Comparison of ENCODE assay signal across 8 cellular contexts in genomic region chr19:51108066-51108804, GRCh38. TPM values are rescaled to one million over a fixed set of nuclear protein-coding genes. Genes with fewer than 3 reads are reported as not detected.
A peak's percentile ranks its signal among the peaks of the same experiment; 100 is the strongest.
DNase-seq lines count a peak whose midpoint lies in the region; ATAC-seq, FAIRE-seq and TF ChIP-seq lines count a peak whose summit lies in the region.

Gene CTU1, minus strand, starts transcription at chr19:51108409. Its CDS starts 3,840 bp downstream, at chr19:51104569.

- H3K79me2 ChIP-seq in OCI-LY1 (ENCODE audit: insufficient read depth, low read length) (no peaks in the 10 kb centered on the region), endothelial cell of umbilical vein (ENCODE audit: control insufficient read depth, insufficient read depth, low read length) (peaks cover 34% of the 10 kb centered on the region)

- H3K27me3 Mint-ChIP-seq in Calu3 (ENCODE audit: unreplicated experiment), result no peaks in the 10 kb centered on the region

- no peaks in the 10 kb centered on the region for H3K9me1 ChIP-seq in endothelial cell of umbilical vein (replicated peaks; ENCODE audit: control insufficient read depth, extremely low read depth, insufficient read depth, low read length)

- H3K9me3 Mint-ChIP-seq in Calu3 (ENCODE audit: low read depth, unreplicated experiment), result no peaks in the 10 kb centered on the region

- peaks cover 10% of the 10 kb centered on the region for H3K4me1 Mint-ChIP-seq in Calu3 (ENCODE audit: low read depth, unreplicated experiment)

- H3K36me3 ChIP-seq in HUES64 (ENCODE audit: insufficient read depth, low read length) (no peaks in the 10 kb centered on the region), OCI-LY1 (ENCODE audit: insufficient read depth, low read length) (0 out of 2 replicates have a peak, but pooled peaks cover 6% of the 10 kb centered on the region), endothelial cell of umbilical vein (ENCODE audit: control insufficient read depth in 2 of 2, extremely low read depth in 1 of 2, insufficient read depth in 2 of 2, low read length in 2 of 2) (no peaks in the 10 kb centered on the region)

- peaks cover 28% of the 10 kb centered on the region for H3K36me3 Mint-ChIP-seq in Calu3 (ENCODE audit: insufficient read depth, unreplicated experiment)

- H3K27me3 ChIP-seq in HUES64 (ENCODE audit: insufficient read depth, low read length), result peaks cover 17% of the 10 kb centered on the region; the same call in 1 of the 2 replicates
- no peaks in the 10 kb centered on the region for H3K27me3 ChIP-seq in OCI-LY1 (ENCODE audit: insufficient read depth, low read length)
- H3K27me3 ChIP-seq in endothelial cell of umbilical vein (ENCODE audit: control insufficient read depth in 2 of 2, insufficient read depth in 2 of 2, low read length in 2 of 2), result peaks cover 0 to 9% of the 10 kb centered on the region in 2 experiments

- H3K4me2 ChIP-seq in OCI-LY1 (ENCODE audit: low read length) (peak within 1 kb of the TSS; percentile 90), endothelial cell of umbilical vein (ENCODE audit: insufficient read depth, low read length) (peak within 1 kb of the TSS; percentile 81)

- TF ChIP-seq CTCF in Calu3 (IDR thresholded peaks at IDR 0.05; ENCODE audit: unreplicated experiment) (no peak), OCI-LY1 (IDR thresholded peaks at IDR 0.05; ENCODE audit: low read length) (no peak), endothelial cell of umbilical vein (IDR thresholded peaks at IDR 0.05; ENCODE audit: extremely low read depth in 1 of 2, insufficient read depth in 1 of 2, low read depth in 1 of 2, low read length in 2 of 2) (no peak)

- peak; percentile 89 for TF ChIP-seq POLR2A in endothelial cell of umbilical vein (IDR thresholded peaks at IDR 0.05; ENCODE audit: low read depth, low read length)

- H3K9me3 ChIP-seq in HUES64 (ENCODE audit: insufficient read depth, low read depth, low read length), result no peaks in the 10 kb centered on the region
- H3K9me3 ChIP-seq in OCI-LY1 (ENCODE audit: low read length), result no peaks in the 10 kb centered on the region
- no peaks in the 10 kb centered on the region for H3K9me3 ChIP-seq in endothelial cell of umbilical vein (replicated peaks; ENCODE audit: control insufficient read depth, insufficient read depth, low read length)

- FAIRE-seq in endothelial cell of umbilical vein (lab: Jason Lieb, UNC), result peak; percentile 99

- H3K4me3 Mint-ChIP-seq in Calu3 (ENCODE audit: low read depth, unreplicated experiment), result peak within 1 kb of the TSS; percentile 88

- H3K27ac Mint-ChIP-seq in Calu3 (ENCODE audit: unreplicated experiment), result peak within 1 kb of the TSS; percentile 87

- peaks cover 3% of the 10 kb centered on the region; the same call in 1 of the 2 replicates for H3K4me1 ChIP-seq in HUES64 (ENCODE audit: insufficient read depth, low read length)
- peaks cover 14% of the 10 kb centered on the region for H3K4me1 ChIP-seq in OCI-LY1 (ENCODE audit: insufficient read depth, low read length, severe bottlenecking)
- H3K4me1 ChIP-seq in endothelial cell of umbilical vein (ENCODE audit: control insufficient read depth, extremely low read depth, insufficient read depth, low read length), result peaks cover 11% of the 10 kb centered on the region

- peak; percentile 95 for ATAC-seq in GM21447 (IDR thresholded peaks at IDR 0.05; ENCODE audit: unreplicated experiment)

- CTCF ChIA-PET in Calu3 (lab: Charles Lee) (no interaction called here), endothelial cell of umbilical vein (lab: Charles Lee) (interaction anchor here (0.9 to 1.4 kb wide), 2 partner anchors 12 to 87 kb away, joined by 4 to 5 read pairs; no protein-coding TSS in a partner anchor)

- no peaks in the 10 kb centered on the region for H3F3A ChIP-seq in OCI-LY1 (ENCODE audit: insufficient read depth, low read length)

- no peaks in the 10 kb centered on the region for H3K9me2 ChIP-seq in OCI-LY1 (ENCODE audit: low read depth, low read length)

- intact Hi-C loops in Calu3 (cut with micrococcal nuclease; ENCODE audit: unreplicated experiment), result no loop called here
- intact Hi-C loops in endothelial cell of umbilical vein (cut with micrococcal nuclease), result loop anchor here (1.0 to 5.0 kb wide), 6 partner anchors 11 to 597 kb away; partner anchors contain the start of genes ETFB and JOSD2

- BruUV-seq in Calu3 (replicated peaks; lab: Mats Ljungman, UMichigan) (no TSS peak), endothelial cell of umbilical vein (replicated peaks; lab: Mats Ljungman, UMichigan) (no TSS peak)

- DNase-seq in Calu3, result peak; percentile 99
- DNase-seq in activated T-cell treated with anti-CD3 and anti-CD28 coated beads for 1 hour (ENCODE audit: low read depth), result peak; percentile 95
- peak; percentile 99 for DNase-seq in endothelial cell of umbilical vein (ENCODE audit: low read depth, low spot score)
- peak; percentile 99 for DNase-seq in midbrain (lab: John Stamatoyannopoulos, UW)
- DNase-seq in stimulated activated CD8-positive, alpha-beta memory T cell treated with anti-CD3 and anti-CD28 coated beads, Interleukin-2, amount 100 ng/mL, for 1 hour (ENCODE audit: low read depth in 2 of 2), result peak; percentile 95 to 96

- dilution Hi-C loops in endothelial cell of umbilical vein (cut with MboI; ENCODE audit: extremely low pct_ligation_motif_present, low sequenced_read_pairs), result no loop called here

- H4K20me1 ChIP-seq in OCI-LY1 (ENCODE audit: insufficient read depth, low read length) (no peaks in the 10 kb centered on the region), endothelial cell of umbilical vein (replicated peaks; ENCODE audit: control insufficient read depth, extremely low read depth, insufficient read depth, low read length) (no peaks in the 10 kb centered on the region)

- POLR2A ChIA-PET in endothelial cell of umbilical vein (lab: Charles Lee), result no interaction called here

- peak within 1 kb of the TSS; percentile 69; the same call in 1 of the 2 replicates for H2AFZ ChIP-seq in OCI-LY1 (ENCODE audit: low read length)
- peak within 1 kb of the TSS; percentile 80 for H2AFZ ChIP-seq in endothelial cell of umbilical vein (ENCODE audit: low read depth, low read length)

- WGBS in HUES64, result under 1% methylated on average over 43 of the region's 43 CpGs

- H3K9ac ChIP-seq in HUES64 (ENCODE audit: low read depth, low read length), result peak within 1 kb of the TSS; percentile 67
- peak within 1 kb of the TSS; percentile 81 for H3K9ac ChIP-seq in OCI-LY1 (ENCODE audit: low read length)
- peak within 1 kb of the TSS; percentile 68 for H3K9ac ChIP-seq in endothelial cell of umbilical vein (replicated peaks; ENCODE audit: extremely low read depth, insufficient read depth, low read length)

- no peak within 1 kb of the TSS for H3K27ac ChIP-seq in HUES64 (ENCODE audit: low read depth, low read length)
- no peak within 1 kb of the TSS for H3K27ac ChIP-seq in OCI-LY1 (ENCODE audit: low read depth, low read length, poor library complexity, severe bottlenecking)
- H3K27ac ChIP-seq in endothelial cell of umbilical vein (ENCODE audit: insufficient read depth, low read depth, low read length), result peak within 1 kb of the TSS; percentile 51

- peak within 1 kb of the TSS; percentile 73 for H3K4me3 ChIP-seq in HUES64 (ENCODE audit: low read length)
- H3K4me3 ChIP-seq in OCI-LY1 (ENCODE audit: low read depth, low read length, poor library complexity, severe bottlenecking), result peak within 1 kb of the TSS; percentile 84
- H3K4me3 ChIP-seq in endothelial cell of umbilical vein (replicated peaks in 1 of 3; ENCODE audit: insufficient read depth in 1 of 3, low read depth in 1 of 3, low read length in 3 of 3), result peak within 1 kb of the TSS; percentile 56 to 65 (median 64)

TF ChIP-seq in endothelial cell of umbilical vein, 7 proteins besides CTCF, POLR2A, EP300 and RAD21:
- TF ChIP-seq MYC (IDR thresholded peaks at IDR 0.05; ENCODE audit: low read depth, low read length) (peak; percentile 97), FOS (IDR thresholded peaks at IDR 0.05; ENCODE audit: borderline replicate concordance, insufficient read depth, low read length) (peak; percentile 7), GATA2 (IDR thresholded peaks at IDR 0.05; ENCODE audit: insufficient read depth, insufficient read length, low read depth, low read length) (no peak), JUN (IDR thresholded peaks at IDR 0.05; ENCODE audit: borderline replicate concordance, insufficient read depth, insufficient read length, low read depth) (no peak), EZH2 (IDR thresholded peaks at IDR 0.05; ENCODE audit: borderline replicate concordance, low read depth, low read length, severe bottlenecking) (no peak), POLR2AphosphoS5 (IDR thresholded peaks at IDR 0.05; ENCODE audit: insufficient read depth, low read depth, low read length) (peak; percentile 89)
- TF ChIP-seq, protein P1, sequence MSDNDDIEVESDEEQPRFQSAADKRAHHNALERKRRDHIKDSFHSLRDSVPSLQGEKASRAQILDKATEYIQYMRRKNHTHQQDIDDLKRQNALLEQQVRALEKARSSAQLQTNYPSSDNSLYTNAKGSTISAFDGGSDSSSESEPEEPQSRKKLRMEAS (IDR thresholded peaks at IDR 0.05; ENCODE audit: insufficient read depth, insufficient read length), result peak; percentile 68

RNA-seq across cellular contexts. Expression of gene CTU1, which starts in this region (rescaled TPM):
- total RNA-seq in Calu3 (2022), result 11.3 and 12.0 TPM in 2 replicates
- polyA plus RNA-seq in HUES64 (2013, experiment 1 of 2), result 4.0 TPM
- polyA plus RNA-seq in HUES64 (2013, experiment 2 of 2), result 4.8 TPM
- total RNA-seq in endothelial cell of umbilical vein, result 8.2 and 8.7 TPM in 2 replicates
- 6.1 and 7.0 TPM in 2 replicates for polyA plus RNA-seq in endothelial cell of umbilical vein
- 2.3 and 3.7 TPM in 2 replicates for polyA plus RNA-seq in endothelial cell of umbilical vein (2011; cell fraction: cytosol; rRNA removed)
- 3.4 and 3.9 TPM in 2 replicates for polyA plus RNA-seq in endothelial cell of umbilical vein (2011; cell fraction: nucleus; rRNA removed)
- 2.4 and 5.3 TPM in 2 replicates for polyA plus RNA-seq in endothelial cell of umbilical vein (2012)
- polyA minus RNA-seq in endothelial cell of umbilical vein, result 1.6 and 3.0 TPM in 2 replicates
- 10.1 TPM for polyA minus RNA-seq in endothelial cell of umbilical vein (2011; cell fraction: cytosol; rRNA and poly(A)+ RNA removed)
- 1.5 and 2.6 TPM in 2 replicates for polyA minus RNA-seq in endothelial cell of umbilical vein (2011; cell fraction: nucleus; rRNA and poly(A)+ RNA removed)
